ENCODE assay signal across 8 cellular contexts in genomic region chr22:49934144-49934890, GRCh38. TPM values are rescaled to one million over a fixed set of nuclear protein-coding genes. Genes with fewer than 3 reads are reported as not detected.
DNase-seq lines count a peak whose midpoint lies in the region; ATAC-seq and TF ChIP-seq lines count a peak whose summit lies in the region.

No MANE protein-coding gene starts in this region.

- no peaks in the 10 kb centered on the region for H3K9me3 Mint-ChIP-seq in neural progenitor cell

- H3K79me2 ChIP-seq in neural progenitor cell (ENCODE audit: low read depth), result no peaks in the 10 kb centered on the region

- H3F3A ChIP-seq in neural progenitor cell (ENCODE audit: low read depth), result peaks cover 4% of the 10 kb centered on the region

- H3K4me2 ChIP-seq in neural progenitor cell, result peak overlapping the region; percentile 76

- H4K20me1 ChIP-seq in neural progenitor cell (ENCODE audit: low read depth), result peaks cover 3% of the 10 kb centered on the region

- peaks cover 8% of the 10 kb centered on the region for H3K27me3 Mint-ChIP-seq in neural progenitor cell (ENCODE audit: insufficient read depth, low read depth)

- H3K27ac ChIP-seq in esophagus (ENCODE audit: low read depth in 2 of 2, low read length in 1 of 2), result peak overlapping the region; percentile 83 to 88
- H3K27ac ChIP-seq in neural progenitor cell, result no peak overlapping the region

- no peak overlapping the region for H2AFZ ChIP-seq in neural progenitor cell (replicated peaks)

- H3K36me3 Mint-ChIP-seq in neural progenitor cell, result no peaks in the 10 kb centered on the region

- H3K36me3 ChIP-seq in esophagus (ENCODE audit: control insufficient read depth in 2 of 2, insufficient read depth in 2 of 2, low read length in 1 of 2) (no peaks in the 10 kb centered on the region), neural progenitor cell (no peaks in the 10 kb centered on the region)

- peak; percentile 15 for DNase-seq in NCI-H2227 (lab: John Stamatoyannopoulos, UW; ENCODE audit: unreplicated experiment)
- no peak for DNase-seq in NCI-H2227 treated with DMSO at 0.1 percent for 48 hours (lab: John Stamatoyannopoulos, UW)
- DNase-seq in T-helper 22 cell (ENCODE audit: low read depth), result peak; percentile 37
- no peak for DNase-seq in neural progenitor cell (ENCODE audit: low spot score)
- no peak for DNase-seq in NCI-H2107 treated with DMSO at 0.1 percent for 48 hours (lab: John Stamatoyannopoulos, UW; ENCODE audit: unreplicated experiment)

- ATAC-seq in GM21423 (IDR thresholded peaks at IDR 0.05; ENCODE audit: unreplicated experiment), result no peak
- no peak for ATAC-seq in GM21737 (IDR thresholded peaks at IDR 0.05; ENCODE audit: unreplicated experiment)

- no peak for TF ChIP-seq CTCF in neural progenitor cell (IDR thresholded peaks at IDR 0.05)

- peaks cover 18% of the 10 kb centered on the region for H3K4me1 Mint-ChIP-seq in neural progenitor cell

- no peak overlapping the region for H3K27ac Mint-ChIP-seq in neural progenitor cell

- H3K9me3 ChIP-seq in esophagus (ENCODE audit: control insufficient read depth in 2 of 2, insufficient read depth in 1 of 2, low read depth in 1 of 2, low read length in 1 of 2) (no peaks in the 10 kb centered on the region), neural progenitor cell (ENCODE audit: low read depth) (no peaks in the 10 kb centered on the region)

- H3K9ac ChIP-seq in neural progenitor cell, result no peak overlapping the region

- 53 to 54% methylated on average over 24 of the region's 24 CpGs for WGBS in esophagus, 2 donors

- peaks cover 5 to 22% of the 10 kb centered on the region in 2 donors for H3K4me1 ChIP-seq in esophagus (ENCODE audit: control insufficient read depth in 2 of 2, insufficient read depth in 2 of 2, low read length in 1 of 2)
- H3K4me1 ChIP-seq in neural progenitor cell, result peaks cover 15% of the 10 kb centered on the region

- H3K4me3 Mint-ChIP-seq in neural progenitor cell, result no peak overlapping the region

- H3K27me3 ChIP-seq in esophagus (ENCODE audit: control insufficient read depth in 1 of 2, insufficient read depth in 2 of 2, low read length in 2 of 2) (no peaks in the 10 kb centered on the region), neural progenitor cell (peaks cover 45% of the 10 kb centered on the region)

- H3K4me3 ChIP-seq in esophagus (ENCODE audit: low read depth in 1 of 2, low read length in 2 of 2), result peak overlapping the region; percentile 2 to 24
- H3K4me3 ChIP-seq in neural progenitor cell, result no peak overlapping the region

RNA-seq across cellular contexts. Expression of gene CRELD2, which starts 15.9 kb away (rescaled TPM):
- 10 to 100 TPM; 16.1 to 31.2 TPM for polyA plus RNA-seq in esophagus
- total RNA-seq in neural progenitor cell (ENCODE audit: low replicate concordance), result 12.2 and 22.6 TPM in 2 replicates

RNA-seq across cellular contexts. Expression of gene ALG12, which starts 16.1 kb away (rescaled TPM):
- 1 to 10 TPM; 8.6 TPM for polyA plus RNA-seq in esophagus
- total RNA-seq in neural progenitor cell (ENCODE audit: low replicate concordance), result 4.9 and 14.2 TPM in 2 replicates

RNA-seq across cellular contexts. Expression of gene PIM3, which starts 26.3 kb away (rescaled TPM):
- polyA plus RNA-seq in esophagus, result 10 to 100 TPM; 33.8 to 43.4 TPM
- 15.1 and 37.2 TPM in 2 replicates for total RNA-seq in neural progenitor cell (ENCODE audit: low replicate concordance)

Comparison
In these comparisons a context has a peak if more than half of its experiments do, and no peak if none do; other contexts are left out.
1. DNase-seq: peak in NCI-H2227 (single experiment) and T-helper 22 cell (single experiment); none in NCI-H2227 treated with DMSO at 0.1 percent for 48 hours (single experiment), neural progenitor cell (single experiment) and NCI-H2107 treated with DMSO at 0.1 percent for 48 hours (single experiment).